22 cellular contexts compared by ENCODE assay signal in the genomic region with DNA sequence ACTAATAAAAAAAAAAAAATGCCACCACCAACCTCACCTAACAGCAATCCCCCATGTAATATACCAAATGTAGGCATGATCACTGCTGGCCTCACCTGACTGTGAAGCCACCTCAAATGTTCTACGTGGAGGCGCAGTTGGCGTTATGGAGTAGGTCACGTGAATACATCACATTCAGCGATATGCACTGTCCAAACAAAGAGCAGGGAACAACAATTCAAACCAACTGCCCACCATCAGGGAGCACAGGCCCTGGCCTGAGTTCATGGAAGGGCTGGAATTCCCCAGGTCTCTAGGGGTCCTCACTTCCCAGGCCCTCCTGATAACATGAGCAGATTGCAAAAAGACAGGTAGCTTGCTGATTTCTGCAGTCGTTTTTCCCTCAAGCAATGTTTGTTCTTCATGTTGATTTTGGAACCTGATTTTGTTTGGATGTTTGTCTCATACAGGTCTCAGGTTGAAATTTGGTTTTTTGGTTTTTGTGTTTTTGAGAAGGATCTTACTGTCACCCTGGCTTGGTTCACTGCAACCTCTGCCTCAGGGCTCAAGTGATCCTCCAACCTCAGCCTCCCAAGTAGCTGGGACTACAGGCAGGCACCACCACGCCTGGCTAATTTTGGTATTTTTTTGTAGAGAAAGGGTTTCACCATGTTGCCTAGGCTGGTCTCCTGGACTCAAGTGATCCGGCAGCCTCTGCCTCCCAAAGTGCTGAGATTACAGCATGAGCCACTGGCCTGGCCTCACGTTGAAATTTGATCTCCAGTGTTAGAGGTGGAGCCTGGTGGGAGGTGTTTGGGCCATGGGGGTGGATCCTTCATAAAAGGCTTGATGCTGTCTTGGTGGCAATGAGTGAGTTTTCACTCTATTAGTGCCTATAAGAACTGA. TPM values are rescaled to one million over a fixed set of nuclear protein-coding genes. Genes with fewer than 3 reads are reported as not detected.
DNase-seq lines count a peak whose midpoint lies in the region; ATAC-seq and TF ChIP-seq lines count a peak whose summit lies in the region.
"Had no signal": no experiment of that assay in that cellular context is flagged by ENCODE, and none has a peak within 500 bp of the region (broad histone marks: within the 10 kb centered on the region; RNA-seq: fewer than 3 reads in every experiment).

No MANE protein-coding gene starts in this region.

- peak overlapping the region in 1 of 2 donors; percentile 63 for H3K27ac ChIP-seq in right atrium auricular region
- no peak overlapping the region for H3K27ac ChIP-seq in RWPE2 (ENCODE audit: poor library complexity, severe bottlenecking)
- H3K27ac ChIP-seq: dorsolateral prefrontal cortex, GM23248, ovary had no signal

- DNase-seq in left ventricle myocardium superior (no peak), right atrium auricular region (ENCODE audit: low spot score) (no peak), RWPE2 (ENCODE audit: low spot score) (no peak), iris pigment epithelial cell (ENCODE audit: low read depth) (peak; percentile 18), NCI-H146 treated with DMSO at 0.1 percent for 48 hours (lab: John Stamatoyannopoulos, UW; ENCODE audit: unreplicated experiment) (no peak), activated gamma-delta T cell (lab: John Stamatoyannopoulos, UW) (no peak)
- DNase-seq: activated CD4-positive, CD25-positive, alpha-beta regulatory T cell; activated CD8-positive, alpha-beta T cell treated with anti-CD3 and anti-CD28 coated beads for 36 hours; activated naive CD4-positive, alpha-beta T cell treated with anti-CD3 and anti-CD28 coated beads for 36 hours; CD4-positive, CD25-positive, alpha-beta regulatory T cell; central memory CD4-positive, alpha-beta T cell; dorsolateral prefrontal cortex; GF-D8; GM23248; hippocampal formation; NCI-H1048; NCI-H2081 treated with DMSO at 0.1 percent for 48 hours; ovary; stimulated activated naive CD4-positive, alpha-beta T cell had no signal

- H3K4me3 ChIP-seq in right atrium auricular region (no peak overlapping the region), RWPE2 (ENCODE audit: severe bottlenecking) (no peak overlapping the region)
- H3K4me3 ChIP-seq: dorsolateral prefrontal cortex, GM23248, ovary had no signal

- H3K4me1 ChIP-seq in right atrium auricular region (peaks cover 0 to 24% of the 10 kb centered on the region in 2 donors), RWPE2 (ENCODE audit: insufficient read depth, poor library complexity, severe bottlenecking) (peaks cover 8% of the 10 kb centered on the region)

- no peaks in the 10 kb centered on the region for H3K36me3 ChIP-seq in right atrium auricular region
- no peaks in the 10 kb centered on the region for H3K36me3 ChIP-seq in RWPE2 (ENCODE audit: low read depth)
- H3K36me3 ChIP-seq: ovary had no signal

- ATAC-seq in left ventricle myocardium superior (peak; percentile 10), RWPE2 (ENCODE audit: low read depth) (peak; percentile 74), GM19395 (IDR thresholded peaks at IDR 0.05; ENCODE audit: unreplicated experiment) (no peak), GM18907 (IDR thresholded peaks at IDR 0.05; ENCODE audit: unreplicated experiment) (no peak)
- ATAC-seq: activated CD8-positive, alpha-beta T cell treated with anti-CD3 and anti-CD28 coated beads for 36 hours; natural killer cell treated with Interleukin-12 subunit alpha and Interleukin-12 subunit beta and Interleukin-15 and Interleukin-18, amount 100 ng/mL, for 72 hours had no signal

- H3K9me3 ChIP-seq in right atrium auricular region (no peaks in the 10 kb centered on the region), RWPE2 (ENCODE audit: severe bottlenecking) (no peaks in the 10 kb centered on the region)
- H3K9me3 ChIP-seq: ovary had no signal

- intact Hi-C loops in left ventricle myocardium superior (cut with micrococcal nuclease), result no loop called here

- no peak for TF ChIP-seq CTCF in right atrium auricular region (IDR thresholded peaks at IDR 0.05)
- TF ChIP-seq CTCF in RWPE2 (IDR thresholded peaks at IDR 0.05; ENCODE audit: poor library complexity, severe bottlenecking), result no peak

- H3K27me3 ChIP-seq in right atrium auricular region (no peaks in the 10 kb centered on the region), RWPE2 (ENCODE audit: insufficient read depth, poor library complexity, severe bottlenecking) (no peaks in the 10 kb centered on the region)
- H3K27me3 ChIP-seq: dorsolateral prefrontal cortex, ovary had no signal

RNA-seq across cellular contexts. Expression of a gene that starts 15.5 kb away (rescaled TPM):
- total RNA-seq in left ventricle myocardium superior (47.8 TPM), right atrium auricular region (10 to 100 TPM; 42.3 to 50.3 TPM)

Comparison
In these comparisons a context has a peak if more than half of its experiments do, and no peak if none do; other contexts are left out.
1. ATAC-seq: peak in left ventricle myocardium superior (single experiment) and RWPE2 (single experiment); none in GM19395 (single experiment) and GM18907 (single experiment).